8 cellular contexts compared by ENCODE assay signal in the genomic region with DNA sequence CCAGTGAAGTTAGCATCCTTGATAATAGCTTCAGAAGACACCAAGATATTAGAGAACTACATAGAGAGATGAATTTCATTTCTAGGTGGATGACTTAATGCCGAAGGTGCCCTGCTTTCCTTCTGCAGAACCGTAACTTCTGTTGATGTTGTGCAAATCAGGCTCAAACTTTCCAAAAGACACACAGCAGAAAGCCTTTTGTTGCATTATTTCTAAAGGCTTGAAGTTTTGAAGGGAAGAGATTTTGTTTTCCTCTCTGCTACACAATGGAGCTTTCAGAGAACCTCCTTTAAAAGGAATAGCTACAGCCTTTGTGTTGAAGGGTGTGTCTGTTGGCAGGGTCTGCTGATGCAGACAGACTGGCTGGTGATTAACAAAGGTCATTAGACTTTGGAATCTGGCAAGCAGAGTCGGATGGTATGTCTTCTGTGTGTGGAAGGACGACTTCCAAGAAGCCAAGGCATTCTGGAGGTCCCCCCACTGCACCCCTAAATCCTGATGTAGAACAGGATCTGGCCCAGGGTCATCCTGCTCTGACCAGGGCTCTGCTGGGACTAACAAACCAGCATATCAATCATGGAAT. TPM values are rescaled to one million over a fixed set of nuclear protein-coding genes. Genes with fewer than 3 reads are reported as not detected.
DNase-seq lines count a peak whose midpoint lies in the region; ATAC-seq and TF ChIP-seq lines count a peak whose summit lies in the region.

No MANE protein-coding gene starts in this region.

- ATAC-seq in WTC11 (peak; percentile 25), right cardiac atrium (peak; percentile 78 to 93), GM18867 (IDR thresholded peaks at IDR 0.05; ENCODE audit: unreplicated experiment) (no peak), HG02973 (IDR thresholded peaks at IDR 0.05; ENCODE audit: unreplicated experiment) (no peak), GM19395 (IDR thresholded peaks at IDR 0.05; ENCODE audit: unreplicated experiment) (no peak)
- ATAC-seq in stimulated activated naive CD8-positive, alpha-beta T cell treated with anti-CD3 and anti-CD28 coated beads, Interleukin-15, amount 100 ng/mL, for 72 hours: no peak

- peaks cover 53% of the 10 kb centered on the region for H3K4me1 Mint-ChIP-seq in WTC11
- H3K4me1 Mint-ChIP-seq in stimulated activated naive CD8-positive, alpha-beta T cell treated with anti-CD3 and anti-CD28 coated beads, Interleukin-15, amount 100 ng/mL, for 72 hours: peaks cover 9% of the 10 kb centered on the region

- TF ChIP-seq CTCF in WTC11 (IDR thresholded peaks at IDR 0.05) (no peak), sigmoid colon (IDR thresholded peaks at IDR 0.05) (no peak)

- H3K27ac ChIP-seq in right cardiac atrium (ENCODE audit: low read length) (peak overlapping the region; percentile 80), sigmoid colon (peak overlapping the region; percentile 71 to 80 (median 78))

- no peak for TF ChIP-seq POLR2A in sigmoid colon (IDR thresholded peaks at IDR 0.05)

- TF ChIP-seq EP300 in sigmoid colon (IDR thresholded peaks at IDR 0.05): no peak

- H3K27me3 ChIP-seq in HAP-1 (ENCODE audit: low read depth) (no peaks in the 10 kb centered on the region), right cardiac atrium (ENCODE audit: control insufficient read depth, insufficient read depth) (no peaks in the 10 kb centered on the region), sigmoid colon (no peaks in the 10 kb centered on the region)

- H3K27ac Mint-ChIP-seq in WTC11: peak overlapping the region; percentile 79
- no peak overlapping the region for H3K27ac Mint-ChIP-seq in stimulated activated naive CD8-positive, alpha-beta T cell treated with anti-CD3 and anti-CD28 coated beads, Interleukin-15, amount 100 ng/mL, for 72 hours

- in situ Hi-C loops in HAP-1 (cut with MboI; ENCODE audit: low sequenced_read_pairs): no loop called here

- H3K4me3 Mint-ChIP-seq in WTC11: no peak overlapping the region
- no peak overlapping the region for H3K4me3 Mint-ChIP-seq in stimulated activated naive CD8-positive, alpha-beta T cell treated with anti-CD3 and anti-CD28 coated beads, Interleukin-15, amount 100 ng/mL, for 72 hours

- H3K4me3 ChIP-seq in HAP-1 (peak overlapping the region; percentile 13), right cardiac atrium (ENCODE audit: low read length) (no peak overlapping the region), sigmoid colon (no peak overlapping the region)

- CTCF ChIA-PET in WTC11 (lab: Charles Lee): no interaction called here

- POLR2A ChIA-PET in WTC11 (lab: Charles Lee): interaction anchor here (1.2 kb wide), 1 partner anchor 61 kb away, joined by 5 read pairs; no protein-coding TSS in a partner anchor

- H3K9me3 Mint-ChIP-seq in WTC11: peaks cover 5% of the 10 kb centered on the region; the same call in 1 of the 2 replicates
- H3K9me3 Mint-ChIP-seq in stimulated activated naive CD8-positive, alpha-beta T cell treated with anti-CD3 and anti-CD28 coated beads, Interleukin-15, amount 100 ng/mL, for 72 hours: peaks cover 0 to 15% of the 10 kb centered on the region in 2 donors

- H3K9me3 ChIP-seq in HAP-1: no peaks in the 10 kb centered on the region
- no peaks in the 10 kb centered on the region for H3K9me3 ChIP-seq in right cardiac atrium (ENCODE audit: control insufficient read depth, low read length)
- H3K9me3 ChIP-seq in sigmoid colon: no peaks in the 10 kb centered on the region

- WGBS in right cardiac atrium: 35% methylated on average over 4 of the region's 4 CpGs
- 12 to 56% methylated on average over 4 of the region's 4 CpGs for WGBS in sigmoid colon, 2 donors

- peaks cover 56% of the 10 kb centered on the region for H3K4me1 ChIP-seq in HAP-1
- H3K4me1 ChIP-seq in right cardiac atrium (ENCODE audit: control insufficient read depth, insufficient read depth, low read length): peaks cover 7% of the 10 kb centered on the region
- peaks cover 0 to 70% (median 52%) of the 10 kb centered on the region in 4 donors for H3K4me1 ChIP-seq in sigmoid colon

- peaks cover 61% of the 10 kb centered on the region for H3K36me3 Mint-ChIP-seq in WTC11

- H3K27me3 Mint-ChIP-seq in WTC11 (ENCODE audit: low read depth): no peaks in the 10 kb centered on the region
- no peaks in the 10 kb centered on the region for H3K27me3 Mint-ChIP-seq in stimulated activated naive CD8-positive, alpha-beta T cell treated with anti-CD3 and anti-CD28 coated beads, Interleukin-15, amount 100 ng/mL, for 72 hours

- DNase-seq in HAP-1 (ENCODE audit: low spot score in 2 of 2) (peak; percentile 77 to 99), WTC11 (ENCODE audit: low spot score) (no peak), right cardiac atrium (peak in 2 of 3 donors; percentile 50 to 62), sigmoid colon (no peak)
- DNase-seq in stimulated activated naive CD8-positive, alpha-beta T cell treated with anti-CD3 and anti-CD28 coated beads, Interleukin-15, amount 100 ng/mL, for 72 hours: no peak

- intact Hi-C loops in right cardiac atrium (cut with DNase I): loop anchor here in 1 of 4 donors (10.0 kb wide), 1 partner anchor 56 kb away; a partner anchor contains a TSS
- intact Hi-C loops in sigmoid colon (cut with DNase I): loop anchor here (5.0 kb wide), 1 partner anchor 58 kb away; a partner anchor contains a TSS

- H3K36me3 ChIP-seq in HAP-1 (replicated peaks): peaks cover 25% of the 10 kb centered on the region
- peaks cover 3 to 26% (median 16%) of the 10 kb centered on the region in 4 donors for H3K36me3 ChIP-seq in sigmoid colon

TF ChIP-seq in WTC11, 78 proteins besides CTCF, POLR2A, EP300 and RAD21:
- TF ChIP-seq CBFB (CRISPR knock-in tag; IDR thresholded peaks at IDR 0.05; ENCODE audit: low read depth): no peak
- TF ChIP-seq, protein P1, sequence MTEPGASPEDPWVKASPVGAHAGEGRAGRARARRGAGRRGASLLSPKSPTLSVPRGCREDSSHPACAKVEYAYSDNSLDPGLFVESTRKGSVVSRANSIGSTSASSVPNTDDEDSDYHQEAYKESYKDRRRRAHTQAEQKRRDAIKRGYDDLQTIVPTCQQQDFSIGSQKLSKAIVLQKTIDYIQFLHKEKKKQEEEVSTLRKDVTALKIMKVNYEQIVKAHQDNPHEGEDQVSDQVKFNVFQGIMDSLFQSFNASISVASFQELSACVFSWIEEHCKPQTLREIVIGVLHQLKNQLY (CRISPR knock-in tag; IDR thresholded peaks at IDR 0.05): no peak
- TF ChIP-seq, protein P2, sequence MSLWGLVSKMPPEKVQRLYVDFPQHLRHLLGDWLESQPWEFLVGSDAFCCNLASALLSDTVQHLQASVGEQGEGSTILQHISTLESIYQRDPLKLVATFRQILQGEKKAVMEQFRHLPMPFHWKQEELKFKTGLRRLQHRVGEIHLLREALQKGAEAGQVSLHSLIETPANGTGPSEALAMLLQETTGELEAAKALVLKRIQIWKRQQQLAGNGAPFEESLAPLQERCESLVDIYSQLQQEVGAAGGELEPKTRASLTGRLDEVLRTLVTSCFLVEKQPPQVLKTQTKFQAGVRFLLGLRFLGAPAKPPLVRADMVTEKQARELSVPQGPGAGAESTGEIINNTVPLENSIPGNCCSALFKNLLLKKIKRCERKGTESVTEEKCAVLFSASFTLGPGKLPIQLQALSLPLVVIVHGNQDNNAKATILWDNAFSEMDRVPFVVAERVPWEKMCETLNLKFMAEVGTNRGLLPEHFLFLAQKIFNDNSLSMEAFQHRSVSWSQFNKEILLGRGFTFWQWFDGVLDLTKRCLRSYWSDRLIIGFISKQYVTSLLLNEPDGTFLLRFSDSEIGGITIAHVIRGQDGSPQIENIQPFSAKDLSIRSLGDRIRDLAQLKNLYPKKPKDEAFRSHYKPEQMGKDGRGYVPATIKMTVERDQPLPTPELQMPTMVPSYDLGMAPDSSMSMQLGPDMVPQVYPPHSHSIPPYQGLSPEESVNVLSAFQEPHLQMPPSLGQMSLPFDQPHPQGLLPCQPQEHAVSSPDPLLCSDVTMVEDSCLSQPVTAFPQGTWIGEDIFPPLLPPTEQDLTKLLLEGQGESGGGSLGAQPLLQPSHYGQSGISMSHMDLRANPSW (CRISPR knock-in tag; conservative IDR thresholded peaks at IDR 0.05; ENCODE audit: low read depth): no peak
- TF ChIP-seq ELF4 (CRISPR knock-in tag; IDR thresholded peaks at IDR 0.05; ENCODE audit: low read depth): no peak
- TF ChIP-seq, protein P3, sequence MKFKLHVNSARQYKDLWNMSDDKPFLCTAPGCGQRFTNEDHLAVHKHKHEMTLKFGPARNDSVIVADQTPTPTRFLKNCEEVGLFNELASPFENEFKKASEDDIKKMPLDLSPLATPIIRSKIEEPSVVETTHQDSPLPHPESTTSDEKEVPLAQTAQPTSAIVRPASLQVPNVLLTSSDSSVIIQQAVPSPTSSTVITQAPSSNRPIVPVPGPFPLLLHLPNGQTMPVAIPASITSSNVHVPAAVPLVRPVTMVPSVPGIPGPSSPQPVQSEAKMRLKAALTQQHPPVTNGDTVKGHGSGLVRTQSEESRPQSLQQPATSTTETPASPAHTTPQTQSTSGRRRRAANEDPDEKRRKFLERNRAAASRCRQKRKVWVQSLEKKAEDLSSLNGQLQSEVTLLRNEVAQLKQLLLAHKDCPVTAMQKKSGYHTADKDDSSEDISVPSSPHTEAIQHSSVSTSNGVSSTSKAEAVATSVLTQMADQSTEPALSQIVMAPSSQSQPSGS (CRISPR knock-in tag; IDR thresholded peaks at IDR 0.05; ENCODE audit: borderline replicate concordance, low read depth): no peak

RNA-seq across cellular contexts. Expression of a gene that starts 57.8 kb away (rescaled TPM):
- 101 to 121 TPM (median 103 TPM) in 3 replicates for total RNA-seq in WTC11 (2021)
- total RNA-seq in right cardiac atrium: 10 to 100 TPM; 29.0 to 34.6 (median 31.8) TPM
- 5.2 TPM for polyA plus RNA-seq in right cardiac atrium
- total RNA-seq in sigmoid colon: 10 to 100 TPM; 21.7 to 33.8 (median 25.6) TPM
- 1 to 10 TPM in 2 of 3 donors, under 1 TPM in 1; 0.60 to 6.2 (median 2.5) TPM for polyA plus RNA-seq in sigmoid colon

Comparison
In these comparisons a context has a peak if more than half of its experiments do, and no peak if none do; other contexts are left out.
1. DNase-seq: peak in HAP-1 (2 of 2) and right cardiac atrium (2 of 3); none in WTC11 (single experiment), sigmoid colon (single experiment) and stimulated activated naive CD8-positive, alpha-beta T cell treated with anti-CD3 and anti-CD28 coated beads, Interleukin-15, amount 100 ng/mL, for 72 hours (0 of 2).
2. ATAC-seq: peak in WTC11 (single experiment) and right cardiac atrium (2 of 2); none in GM18867 (single experiment), HG02973 (single experiment), stimulated activated naive CD8-positive, alpha-beta T cell treated with anti-CD3 and anti-CD28 coated beads, Interleukin-15, amount 100 ng/mL, for 72 hours (single experiment) and GM19395 (single experiment).